In genomic region chr1:6701437-6702153, GRCh38 we compare ENCODE assay signal across 8 cellular contexts. TPM values are rescaled to one million over a fixed set of nuclear protein-coding genes. Genes with fewer than 3 reads are reported as not detected.
A peak's percentile ranks its signal among the peaks of the same experiment; 100 is the strongest.
DNase-seq lines count a peak whose midpoint lies in the region; ATAC-seq and TF ChIP-seq lines count a peak whose summit lies in the region.

TSS of gene DNAJC11 (minus strand) at chr1:6701816. CDS start at chr1:6701800, 16 bp downstream.

- H3K27ac ChIP-seq in angular gyrus (ENCODE audit: low read depth, low read length), result peak within 1 kb of the TSS; percentile 78
- peak within 1 kb of the TSS; percentile 36 for H3K27ac ChIP-seq in right cardiac atrium (ENCODE audit: low read length)
- H3K27ac ChIP-seq in uterus, result peak within 1 kb of the TSS; percentile 50 to 85

- intact Hi-C loops in right cardiac atrium (cut with DNase I), result no loop called here
- intact Hi-C loops in uterus (cut with DNase I; ENCODE audit: low total_unique reads), result no loop called here

- no peaks in the 10 kb centered on the region for H3K36me3 ChIP-seq in uterus

- peak in 1 of 2 donors; percentile 56 for TF ChIP-seq POLR2A in uterus (IDR thresholded peaks at IDR 0.05)

- DNase-seq in NCI-H146 (lab: John Stamatoyannopoulos, UW) (peak; percentile 83), T-helper 2 cell (peak; percentile 79 to 93 (median 85)), right cardiac atrium (peak; percentile 89 to 95 (median 95)), putamen (ENCODE audit: low spot score) (peak; percentile 89), uterus (peak; percentile 87 to 89)

- H3K9me3 ChIP-seq in right cardiac atrium (ENCODE audit: control insufficient read depth, low read length) (no peaks in the 10 kb centered on the region), uterus (no peaks in the 10 kb centered on the region)

- ATAC-seq in GM18498 (IDR thresholded peaks at IDR 0.05; ENCODE audit: unreplicated experiment) (peak; percentile 95), HG02870 (IDR thresholded peaks at IDR 0.05; ENCODE audit: unreplicated experiment) (peak; percentile 83), right cardiac atrium (peak; percentile 95 to 96)

- H3K4me1 ChIP-seq in right cardiac atrium (ENCODE audit: control insufficient read depth, insufficient read depth, low read length) (peaks cover 3% of the 10 kb centered on the region), uterus (no peaks in the 10 kb centered on the region)

- WGBS in right cardiac atrium, result under 1% methylated on average over 80 of the region's 80 CpGs

- H3K27me3 ChIP-seq in right cardiac atrium (ENCODE audit: control insufficient read depth, insufficient read depth) (no peaks in the 10 kb centered on the region), uterus (no peaks in the 10 kb centered on the region)

- H3K4me3 ChIP-seq in right cardiac atrium (ENCODE audit: low read length), result peak within 1 kb of the TSS; percentile 62
- peak within 1 kb of the TSS; percentile 81 to 100 for H3K4me3 ChIP-seq in uterus

- peak; percentile 62 to 100 (median 98) for TF ChIP-seq CTCF in uterus (IDR thresholded peaks at IDR 0.05)

RNA-seq across cellular contexts. Expression of gene DNAJC11, which starts in this region (rescaled TPM):
- total RNA-seq in right cardiac atrium (10 to 100 TPM; 50.5 to 65.6 (median 56.6) TPM), uterus (10 to 100 TPM; 11.5 to 47.2 (median 22.3) TPM)
- 37.5 TPM for polyA plus RNA-seq in right cardiac atrium

Comparison
In these comparisons a context has a peak if more than half of its experiments do, and no peak if none do; other contexts are left out.
1. Peak in every context shown above with its lines: DNase-seq, ATAC-seq, H3K4me3 ChIP-seq and H3K27ac ChIP-seq.